In the genomic region with DNA sequence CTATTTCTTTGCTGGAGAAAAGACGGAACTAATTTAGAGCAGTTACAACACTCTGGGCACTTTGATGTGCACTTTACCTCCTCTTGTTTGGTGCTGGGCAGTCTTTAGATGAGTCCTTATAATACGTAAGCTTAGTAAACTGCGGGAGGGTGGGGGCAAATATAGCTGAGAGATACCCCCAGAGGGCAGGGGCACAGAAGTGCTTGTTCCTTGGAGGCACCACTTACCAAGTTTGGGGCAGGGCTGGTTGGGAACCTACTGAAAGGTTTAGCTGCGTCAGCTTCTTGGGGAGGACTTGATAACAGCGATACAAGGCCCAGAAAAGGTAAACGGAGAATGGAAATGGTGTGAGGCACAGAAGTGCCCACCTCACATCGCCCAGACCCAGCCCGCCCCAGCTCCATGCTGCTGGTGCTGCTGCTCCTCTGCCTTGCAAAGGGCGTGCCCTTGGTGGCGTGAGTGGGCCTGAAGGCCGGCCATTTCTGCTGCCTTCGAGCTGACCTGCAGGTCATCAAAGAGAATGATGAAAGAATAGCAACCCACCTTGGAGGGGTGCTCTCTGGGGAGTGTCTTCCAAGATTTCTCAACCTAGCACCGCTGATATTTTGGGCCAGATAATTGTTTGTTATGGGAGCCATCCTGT, we compare ENCODE assay signal across 13 cellular contexts.
A peak's percentile ranks its signal among the peaks of the same experiment; 100 is the strongest.
DNase-seq lines count a peak whose midpoint lies in the region; ATAC-seq and TF ChIP-seq lines count a peak whose summit lies in the region.
"Had no signal": no experiment of that assay in that cellular context is flagged by ENCODE, and none has a peak within 500 bp of the region (broad histone marks: within the 10 kb centered on the region; RNA-seq: fewer than 3 reads in every experiment).

No MANE protein-coding gene starts in this region.

- no peak for ATAC-seq in activated CD8-positive, alpha-beta T cell treated with anti-CD3 and anti-CD28 coated beads for 36 hours
- ATAC-seq in left lung (peak; percentile 8), GM19351 (IDR thresholded peaks at IDR 0.05; ENCODE audit: unreplicated experiment) (no peak)

- peak overlapping the region; percentile 84 for H3K4me3 Mint-ChIP-seq in activated naive CD4-positive, alpha-beta T cell treated with anti-CD3 and anti-CD28 coated beads, Interleukin-2, amount 50 U/mL, for 24 hours
- no peak overlapping the region for H3K4me3 Mint-ChIP-seq in activated CD8-positive, alpha-beta T cell treated with anti-CD3 and anti-CD28 coated beads for 36 hours

- peak overlapping the region; percentile 97 for H3K27ac Mint-ChIP-seq in activated naive CD4-positive, alpha-beta T cell treated with anti-CD3 and anti-CD28 coated beads, Interleukin-2, amount 50 U/mL, for 24 hours
- H3K27ac Mint-ChIP-seq in activated CD8-positive, alpha-beta T cell treated with anti-CD3 and anti-CD28 coated beads for 36 hours = peak overlapping the region; percentile 98

- no peaks in the 10 kb centered on the region for H3K27me3 ChIP-seq in left lung

- DNase-seq in activated naive CD4-positive, alpha-beta T cell treated with anti-CD3 and anti-CD28 coated beads, Interleukin-2, amount 50 U/mL, for 16 hours = no peak
- no peak for DNase-seq in activated CD8-positive, alpha-beta T cell treated with anti-CD3 and anti-CD28 coated beads for 36 hours
- no peak for DNase-seq in left lung
- no peak for DNase-seq in substantia nigra (lab: John Stamatoyannopoulos, UW)
- DNase-seq in SW480 (ENCODE audit: low spot score) = no peak
- DNase-seq in KG1 (lab: John Stamatoyannopoulos, UW) = no peak
- DNase-seq: DND-41, Karpas-422, left colon, NCI-H524, T-helper 9 cell had no signal

- H3K4me1 Mint-ChIP-seq in activated naive CD4-positive, alpha-beta T cell treated with anti-CD3 and anti-CD28 coated beads, Interleukin-2, amount 50 U/mL, for 24 hours = peaks cover 97% of the 10 kb centered on the region
- H3K4me1 Mint-ChIP-seq in activated CD8-positive, alpha-beta T cell treated with anti-CD3 and anti-CD28 coated beads for 36 hours (ENCODE audit: low read depth) = peaks cover 94% of the 10 kb centered on the region

- H3K36me3 ChIP-seq in left lung = peaks cover 0 to 29% of the 10 kb centered on the region in 2 donors

- H3K27me3 Mint-ChIP-seq in activated naive CD4-positive, alpha-beta T cell treated with anti-CD3 and anti-CD28 coated beads, Interleukin-2, amount 50 U/mL, for 24 hours = no peaks in the 10 kb centered on the region
- H3K27me3 Mint-ChIP-seq in activated CD8-positive, alpha-beta T cell treated with anti-CD3 and anti-CD28 coated beads for 36 hours = no peaks in the 10 kb centered on the region

- H3K9me3 Mint-ChIP-seq in activated naive CD4-positive, alpha-beta T cell treated with anti-CD3 and anti-CD28 coated beads, Interleukin-2, amount 50 U/mL, for 24 hours = no peaks in the 10 kb centered on the region
- no peaks in the 10 kb centered on the region for H3K9me3 Mint-ChIP-seq in activated CD8-positive, alpha-beta T cell treated with anti-CD3 and anti-CD28 coated beads for 36 hours

- no peak for TF ChIP-seq CTCF in activated CD8-positive, alpha-beta T cell treated with anti-CD3 and anti-CD28 coated beads for 36 hours (IDR thresholded peaks at IDR 0.05)
- no peak for TF ChIP-seq CTCF in left lung (IDR thresholded peaks at IDR 0.05)

- H3K4me1 ChIP-seq in left lung = peaks cover 27 to 91% of the 10 kb centered on the region in 2 donors

- no peak overlapping the region for H3K4me3 ChIP-seq in left lung

- intact Hi-C loops in activated CD8-positive, alpha-beta T cell treated with anti-CD3 and anti-CD28 coated beads for 36 hours (cut with micrococcal nuclease) = no loop called here
- intact Hi-C loops in left lung (cut with DNase I) = no loop called here

- CTCF ChIA-PET in activated CD8-positive, alpha-beta T cell treated with anti-CD3 and anti-CD28 coated beads for 36 hours (lab: Charles Lee) = interaction anchor here (0.6 to 2.9 kb wide), 5 partner anchors 9 to 208 kb away, joined by 3 to 13 read pairs (median 4); no protein-coding TSS in a partner anchor

- peaks cover 7% of the 10 kb centered on the region for H3K36me3 Mint-ChIP-seq in activated naive CD4-positive, alpha-beta T cell treated with anti-CD3 and anti-CD28 coated beads, Interleukin-2, amount 50 U/mL, for 24 hours
- peaks cover 31% of the 10 kb centered on the region for H3K36me3 Mint-ChIP-seq in activated CD8-positive, alpha-beta T cell treated with anti-CD3 and anti-CD28 coated beads for 36 hours (ENCODE audit: low read depth)

- H3K27ac ChIP-seq in left lung = peak overlapping the region in 1 of 2 donors; percentile 78
- peak overlapping the region; percentile 10 for H3K27ac ChIP-seq in substantia nigra (ENCODE audit: low read depth, low read length, poor library complexity, severe bottlenecking)

- POLR2A ChIA-PET in activated CD8-positive, alpha-beta T cell treated with anti-CD3 and anti-CD28 coated beads for 36 hours (lab: Charles Lee) = interaction anchor here (0.7 to 3.3 kb wide), 7 partner anchors 9 to 36 kb away, joined by 3 to 13 read pairs (median 3); no protein-coding TSS in a partner anchor

- H3K9me3 ChIP-seq in left lung = no peaks in the 10 kb centered on the region
